Comparison of ENCODE assay signal across 12 cellular contexts in genomic region chr7:15158141-15158810, GRCh38.
"Had no signal": no experiment of that assay in that cellular context is flagged by ENCODE, and none has a peak within 500 bp of the region (broad histone marks: within the 10 kb centered on the region; RNA-seq: fewer than 3 reads in every experiment).

No MANE protein-coding gene starts in this region.

- H3K4me3 Mint-ChIP-seq: activated naive CD8-positive, alpha-beta T cell treated with anti-CD3 and anti-CD28 coated beads for 36 hours; mesothelial cell of epicardium; stimulated activated naive CD8-positive, alpha-beta T cell treated with anti-CD3 and anti-CD28 coated beads, Interleukin-15, amount 100 ng/mL, for 72 hours had no signal

- H3K27ac Mint-ChIP-seq: activated naive CD8-positive, alpha-beta T cell treated with anti-CD3 and anti-CD28 coated beads for 36 hours; stimulated activated naive CD8-positive, alpha-beta T cell treated with anti-CD3 and anti-CD28 coated beads, Interleukin-15, amount 100 ng/mL, for 72 hours had no signal

- H3K27ac ChIP-seq: pancreas, upper lobe of right lung had no signal

- H3K9me3 ChIP-seq: pancreas, sigmoid colon, upper lobe of right lung had no signal

- H3K4me1 ChIP-seq: pancreas, upper lobe of right lung had no signal

- ATAC-seq: pancreas; stimulated activated naive CD8-positive, alpha-beta T cell treated with anti-CD3 and anti-CD28 coated beads, Interleukin-15, amount 100 ng/mL, for 72 hours; upper lobe of right lung had no signal

- H3K36me3 ChIP-seq: pancreas, sigmoid colon, upper lobe of right lung had no signal

- H3K36me3 Mint-ChIP-seq: activated naive CD8-positive, alpha-beta T cell treated with anti-CD3 and anti-CD28 coated beads for 36 hours; mesothelial cell of epicardium had no signal

- H3K4me3 ChIP-seq: pancreas, sigmoid colon, upper lobe of right lung had no signal

- DNase-seq: activated CD4-positive, alpha-beta T cell treated with anti-CD3 and anti-CD28 coated beads for 4 hours; activated CD8-positive, alpha-beta memory T cell treated with anti-CD3 and anti-CD28 coated beads, Interleukin-2, amount 50 U/mL, for 48 hours; activated naive CD8-positive, alpha-beta T cell treated with anti-CD3 and anti-CD28 coated beads for 36 hours; cerebellar nuclear complex; effector memory CD4-positive, alpha-beta T cell; glutamatergic neuron; pancreas; sigmoid colon; stimulated activated CD4-positive, alpha-beta T cell treated with anti-CD3 and anti-CD28 coated beads, Interleukin-1b, Interleukin-23, amount 100 ng/mL, for 48 hours; stimulated activated naive CD8-positive, alpha-beta T cell treated with anti-CD3 and anti-CD28 coated beads, Interleukin-15, amount 100 ng/mL, for 72 hours; upper lobe of right lung had no signal

- H3K27me3 Mint-ChIP-seq: activated naive CD8-positive, alpha-beta T cell treated with anti-CD3 and anti-CD28 coated beads for 36 hours; stimulated activated naive CD8-positive, alpha-beta T cell treated with anti-CD3 and anti-CD28 coated beads, Interleukin-15, amount 100 ng/mL, for 72 hours had no signal

- H3K4me1 Mint-ChIP-seq: activated naive CD8-positive, alpha-beta T cell treated with anti-CD3 and anti-CD28 coated beads for 36 hours; stimulated activated naive CD8-positive, alpha-beta T cell treated with anti-CD3 and anti-CD28 coated beads, Interleukin-15, amount 100 ng/mL, for 72 hours had no signal

- H3K27me3 ChIP-seq: pancreas, sigmoid colon, upper lobe of right lung had no signal
